Comparison of ENCODE assay signal across 7 cellular contexts in genomic region chr12:5035618-5036017, GRCh38. TPM values are rescaled to one million over a fixed set of nuclear protein-coding genes. Genes with fewer than 3 reads are reported as not detected.
"Had no signal": no experiment of that assay in that cellular context is flagged by ENCODE, and none has a peak within 500 bp of the region (broad histone marks: within the 10 kb centered on the region; RNA-seq: fewer than 3 reads in every experiment).

No MANE protein-coding gene starts in this region.

- H3K27ac ChIP-seq: GM23248 had no signal

- H3K4me3 ChIP-seq: GM23248 had no signal

- H3K9ac ChIP-seq: GM23248 had no signal

- H2AFZ ChIP-seq: GM23248 had no signal

- DNase-seq: GM23248, GOT3, H7, HCEC 1CT had no signal

- ATAC-seq: HepG2 had no signal

RNA-seq across cellular contexts. Expression of gene KCNA5, which starts 8.1 kb away (rescaled TPM):
- total RNA-seq: GM23248, HepG2, HT1080 had no signal
- polyA plus RNA-seq: GM23248, HepG2, IgD-negative memory B cell had no signal
